ENCODE assay signal across 17 cellular contexts in genomic region chr7:262251-262572, GRCh38. TPM values are rescaled to one million over a fixed set of nuclear protein-coding genes. Genes with fewer than 3 reads are reported as not detected.
DNase-seq lines count a peak whose midpoint lies in the region; ATAC-seq and TF ChIP-seq lines count a peak whose summit lies in the region.
"Had no signal": no experiment of that assay in that cellular context is flagged by ENCODE, and none has a peak within 500 bp of the region (broad histone marks: within the 10 kb centered on the region; RNA-seq: fewer than 3 reads in every experiment).

No MANE protein-coding gene starts in this region.

- POLR2A ChIA-PET in PC-3 (lab: Charles Lee; ENCODE audit: unreplicated experiment), result no interaction called here

- intact Hi-C loops in right cardiac atrium (cut with DNase I), result no loop called here
- intact Hi-C loops in right lobe of liver (cut with DNase I), result no loop called here
- intact Hi-C loops in aorta (cut with DNase I), result no loop called here
- intact Hi-C loops in PC-3 (cut with micrococcal nuclease), result no loop called here

- H3K79me2 ChIP-seq in OCI-LY3 (ENCODE audit: low read length) (no peaks in the 10 kb centered on the region), PC-3 (ENCODE audit: low read length) (no peaks in the 10 kb centered on the region)
- H3K79me2 ChIP-seq: parathyroid adenoma had no signal

- H2AFZ ChIP-seq in OCI-LY3 (ENCODE audit: low read depth, low read length), result no peak overlapping the region
- no peak overlapping the region for H2AFZ ChIP-seq in PC-3 (ENCODE audit: low read length)
- H2AFZ ChIP-seq: parathyroid adenoma had no signal

- H3F3A ChIP-seq in PC-3 (ENCODE audit: low read length, unreplicated experiment), result no peaks in the 10 kb centered on the region

- DNase-seq in right cardiac atrium (peak in 2 of 3 donors; percentile 5 to 37), right atrium auricular region (ENCODE audit: low spot score) (no peak), right lobe of liver (peak in 2 of 3 donors; percentile 41 to 45), aorta (peak; percentile 33 to 71), PC-3 (no peak), NOMO-1 (lab: John Stamatoyannopoulos, UW; ENCODE audit: unreplicated experiment in 2 of 2) (no peak)
- DNase-seq: GDM1, NCI-H1417 treated with DMSO at 0.1 percent for 48 hours, NCI-H82, small intestine had no signal

- H3K4me1 ChIP-seq in right cardiac atrium (ENCODE audit: control insufficient read depth, insufficient read depth, low read length), result no peaks in the 10 kb centered on the region
- no peaks in the 10 kb centered on the region for H3K4me1 ChIP-seq in right atrium auricular region
- H3K4me1 ChIP-seq in OCI-LY3 (ENCODE audit: low read length), result 0 out of 2 replicates have a peak, but pooled peaks cover 3% of the 10 kb centered on the region
- H3K4me1 ChIP-seq in right lobe of liver, result no peaks in the 10 kb centered on the region
- H3K4me1 ChIP-seq in aorta (ENCODE audit: control insufficient read depth in 1 of 2, insufficient read depth in 2 of 2, low read length in 2 of 2), result no peaks in the 10 kb centered on the region
- no peaks in the 10 kb centered on the region for H3K4me1 ChIP-seq in PC-3 (ENCODE audit: insufficient read depth, low read length)
- H3K4me1 ChIP-seq: parathyroid adenoma, testis had no signal

- H3K4me3 ChIP-seq in right cardiac atrium (ENCODE audit: low read length), result no peak overlapping the region
- H3K4me3 ChIP-seq in right atrium auricular region, result no peak overlapping the region
- H3K4me3 ChIP-seq in OCI-LY3 (ENCODE audit: low read length), result no peak overlapping the region
- no peak overlapping the region for H3K4me3 ChIP-seq in right lobe of liver
- H3K4me3 ChIP-seq in aorta (ENCODE audit: low read length in 2 of 2), result no peak overlapping the region
- no peak overlapping the region for H3K4me3 ChIP-seq in PC-3 (ENCODE audit: low read length)
- H3K4me3 ChIP-seq: testis had no signal

- H3K4me2 ChIP-seq in OCI-LY3 (ENCODE audit: low read length) (peak overlapping the region; percentile 37; the same call in 1 of the 2 replicates), PC-3 (ENCODE audit: low read length) (no peak overlapping the region)

- no peak overlapping the region for H3K9ac ChIP-seq in OCI-LY3 (ENCODE audit: low read length)
- no peak overlapping the region for H3K9ac ChIP-seq in PC-3 (ENCODE audit: low read length)
- H3K9ac ChIP-seq: parathyroid adenoma had no signal

- no peak for TF ChIP-seq POLR2A in right lobe of liver (IDR thresholded peaks at IDR 0.05)

- H4K20me1 ChIP-seq in OCI-LY3 (ENCODE audit: insufficient read depth, low read length) (no peaks in the 10 kb centered on the region), PC-3 (ENCODE audit: low read length) (no peaks in the 10 kb centered on the region)

- CTCF ChIA-PET in PC-3 (lab: Charles Lee), result no interaction called here

- H3K36me3 ChIP-seq in right atrium auricular region, result peaks cover 30% of the 10 kb centered on the region
- H3K36me3 ChIP-seq in OCI-LY3 (replicated peaks; ENCODE audit: low read depth, low read length), result no peaks in the 10 kb centered on the region
- peaks cover 0 to 29% (median 22%) of the 10 kb centered on the region in 4 donors for H3K36me3 ChIP-seq in right lobe of liver
- H3K36me3 ChIP-seq in aorta (ENCODE audit: control insufficient read depth in 1 of 2, insufficient read depth in 2 of 2, low read length in 1 of 2), result peaks cover 0 to 10% of the 10 kb centered on the region in 2 donors
- H3K36me3 ChIP-seq in PC-3 (ENCODE audit: low read depth, low read length), result peaks cover 19% of the 10 kb centered on the region; the same call in 1 of the 2 replicates

- no peaks in the 10 kb centered on the region for H3K27me3 ChIP-seq in right cardiac atrium (ENCODE audit: control insufficient read depth, insufficient read depth)
- H3K27me3 ChIP-seq in right atrium auricular region, result no peaks in the 10 kb centered on the region
- no peaks in the 10 kb centered on the region for H3K27me3 ChIP-seq in OCI-LY3 (ENCODE audit: low read depth, low read length)
- H3K27me3 ChIP-seq in right lobe of liver, result no peaks in the 10 kb centered on the region
- H3K27me3 ChIP-seq in aorta (ENCODE audit: control insufficient read depth in 1 of 2, insufficient read depth in 2 of 2, low read length in 1 of 2), result no peaks in the 10 kb centered on the region
- H3K27me3 ChIP-seq in PC-3 (ENCODE audit: low read length), result no peaks in the 10 kb centered on the region
- H3K27me3 ChIP-seq: testis had no signal

- H3K9me2 ChIP-seq in PC-3 (replicated peaks; ENCODE audit: low read length), result no peaks in the 10 kb centered on the region

- ATAC-seq in right cardiac atrium, result no peak
- no peak for ATAC-seq in right lobe of liver
- no peak for ATAC-seq in aorta (ENCODE audit: low FRiP score)
- ATAC-seq in PC-3, result no peak
- ATAC-seq in HG02642 (IDR thresholded peaks at IDR 0.05; ENCODE audit: poor library complexity, unreplicated experiment), result no peak
- ATAC-seq: activated CD8-positive, alpha-beta T cell treated with anti-CD3 and anti-CD28 coated beads, Interleukin-2, amount 10 ng/mL, durations not matched to agents 7 days and 5 days; left lobe of liver had no signal

- H3K27ac ChIP-seq in right cardiac atrium (ENCODE audit: low read length) (no peak overlapping the region), right atrium auricular region (no peak overlapping the region), OCI-LY3 (ENCODE audit: low read length) (no peak overlapping the region), right lobe of liver (no peak overlapping the region), aorta (ENCODE audit: low read depth in 1 of 2, low read length in 2 of 2) (no peak overlapping the region), PC-3 (ENCODE audit: low read length) (no peak overlapping the region)
- H3K27ac ChIP-seq: parathyroid adenoma had no signal

- WGBS in right cardiac atrium, result 96% methylated on average over 9 of the region's 9 CpGs
- WGBS in right lobe of liver (ENCODE audit: insufficient coverage, low coverage, low lambda C conversion rate, missing lambda C conversion rate), result 95% methylated on average over 8 of the region's 9 CpGs
- WGBS in aorta, 2 donors, result 94 to 96% methylated on average over 9 of the region's 9 CpGs

- H3K9me3 ChIP-seq in right cardiac atrium (ENCODE audit: control insufficient read depth, low read length) (no peaks in the 10 kb centered on the region), right atrium auricular region (no peaks in the 10 kb centered on the region), OCI-LY3 (ENCODE audit: insufficient read depth, low read length) (no peaks in the 10 kb centered on the region), right lobe of liver (no peaks in the 10 kb centered on the region), aorta (ENCODE audit: control insufficient read depth, low read length) (no peaks in the 10 kb centered on the region), PC-3 (ENCODE audit: low read length) (peaks cover 8% of the 10 kb centered on the region; the same call in 1 of the 2 replicates)
- H3K9me3 ChIP-seq: testis had no signal

- no TSS peak for BruUV-seq in PC-3 (replicated peaks; lab: Mats Ljungman, UMichigan)

- no peak for TF ChIP-seq CTCF in right atrium auricular region (IDR thresholded peaks at IDR 0.05)
- no peak for TF ChIP-seq CTCF in OCI-LY3 (IDR thresholded peaks at IDR 0.05; ENCODE audit: low read depth, low read length)
- TF ChIP-seq CTCF in right lobe of liver (IDR thresholded peaks at IDR 0.05), result no peak
- no peak for TF ChIP-seq CTCF in PC-3 (conservative IDR thresholded peaks at IDR 0.05; ENCODE audit: low read depth, low read length)

RNA-seq across cellular contexts. Expression of gene FOXL3, which starts 27.8 kb away (rescaled TPM):
- total RNA-seq in right cardiac atrium (not detected), right atrium auricular region (not detected), right lobe of liver (not detected), aorta (not detected), PC-3 (2014; rRNA removed) (not detected in 2 replicates)
- polyA plus RNA-seq in right cardiac atrium (not detected), aorta (not detected)
- total RNA-seq: activated CD8-positive, alpha-beta T cell treated with anti-CD3 and anti-CD28 coated beads, Interleukin-2, amount 10 ng/mL, durations not matched to agents 7 days and 5 days; chondrocyte; left lobe of liver had no signal
- polyA plus RNA-seq: small intestine had no signal

Comparison
In these comparisons a context has a peak if more than half of its experiments do, and no peak if none do; other contexts are left out.
1. DNase-seq: peak in right cardiac atrium (2 of 3), right lobe of liver (2 of 3) and aorta (2 of 2); none in right atrium auricular region (single experiment), PC-3 (single experiment) and NOMO-1 (0 of 2).